ENCODE assay signal across 22 cellular contexts in genomic region chr10:93875032-93875358, GRCh38.
"Had no signal": no experiment of that assay in that cellular context is flagged by ENCODE, and none has a peak within 500 bp of the region (broad histone marks: within the 10 kb centered on the region; RNA-seq: fewer than 3 reads in every experiment).

No MANE protein-coding gene starts in this region.

- H3K27ac ChIP-seq: adrenal gland, colonic mucosa, dorsolateral prefrontal cortex, heart right ventricle, left lung, neural progenitor cell, right lobe of liver, testis, uterus had no signal

- H3K27me3 ChIP-seq: adrenal gland, colonic mucosa, left lung, right lobe of liver, testis, uterus had no signal

- ATAC-seq: activated T-cell treated with anti-CD3 and anti-CD28 coated beads, Interleukin-2, amount 50 U/mL, for 4 hours; effector memory CD8-positive, alpha-beta T cell; esophagus mucosa; heart right ventricle; naive thymus-derived CD8-positive, alpha-beta T cell had no signal

- H3K4me1 ChIP-seq: colonic mucosa, heart right ventricle, left lung, right lobe of liver, testis, uterus had no signal

- FAIRE-seq: bronchial epithelial cell, endothelial cell of umbilical vein, kidney had no signal

- DNase-seq: activated CD4-positive, alpha-beta T cell treated with anti-CD3 and anti-CD28 coated beads, Interleukin-2, amount 50 U/mL, for 48 hours; activated CD8-positive, alpha-beta memory T cell treated with anti-CD3 and anti-CD28 coated beads, Interleukin-2, amount 50 U/mL, for 48 hours; activated naive CD4-positive, alpha-beta T cell; activated T-cell treated with anti-CD3 and anti-CD28 coated beads, Interleukin-2, amount 50 U/mL, for 4 hours; colonic mucosa; dorsolateral prefrontal cortex; effector memory CD8-positive, alpha-beta T cell; heart right ventricle; kidney; left lung; naive thymus-derived CD8-positive, alpha-beta T cell; posterior cingulate gyrus; right lobe of liver; stimulated activated CD4-positive, alpha-beta T cell treated with anti-CD3 and anti-CD28 coated beads, Interleukin-4, amount 100 ng/mL, for 1 hour; stimulated activated naive CD4-positive, alpha-beta T cell; testis; uterus had no signal
